18 cellular contexts compared by ENCODE assay signal in genomic region chr16:50532576-50532975, GRCh38. TPM values are rescaled to one million over a fixed set of nuclear protein-coding genes. Genes with fewer than 3 reads are reported as not detected.
DNase-seq lines count a peak whose midpoint lies in the region; ATAC-seq and TF ChIP-seq lines count a peak whose summit lies in the region.
"Had no signal": no experiment of that assay in that cellular context is flagged by ENCODE, and none has a peak within 500 bp of the region (broad histone marks: within the 10 kb centered on the region; RNA-seq: fewer than 3 reads in every experiment).

No MANE protein-coding gene starts in this region.

- H3K4me3 ChIP-seq in right atrium auricular region = no peak overlapping the region
- H3K4me3 ChIP-seq in endodermal cell (ENCODE audit: low read length) = no peak overlapping the region
- no peak overlapping the region for H3K4me3 ChIP-seq in vagina
- no peak overlapping the region for H3K4me3 ChIP-seq in Karpas-422 (ENCODE audit: low read length)
- H3K4me3 ChIP-seq: GM23338 had no signal

- TF ChIP-seq CTCF in right atrium auricular region (IDR thresholded peaks at IDR 0.05) (no peak), endodermal cell (conservative IDR thresholded peaks at IDR 0.05) (no peak), osteocyte (IDR thresholded peaks at IDR 0.05) (no peak), vagina (IDR thresholded peaks at IDR 0.05) (no peak)

- H3K9me2 ChIP-seq in Karpas-422 (replicated peaks; ENCODE audit: insufficient read depth, low read length) = no peaks in the 10 kb centered on the region

- H3K27ac Mint-ChIP-seq in endodermal cell = no peak overlapping the region
- H3K27ac Mint-ChIP-seq in osteocyte (ENCODE audit: unreplicated experiment) = no peak overlapping the region
- H3K27ac Mint-ChIP-seq: GM23338 had no signal

- no peaks in the 10 kb centered on the region for H3K79me2 ChIP-seq in Karpas-422 (ENCODE audit: low read length)

- no peak overlapping the region for H3K4me2 ChIP-seq in Karpas-422 (ENCODE audit: low read depth, low read length, poor library complexity, severe bottlenecking)
- H3K4me2 ChIP-seq: GM23338 had no signal

- H3K4me3 Mint-ChIP-seq in endodermal cell = no peak overlapping the region
- H3K4me3 Mint-ChIP-seq in osteocyte (ENCODE audit: unreplicated experiment) = no peak overlapping the region
- H3K4me3 Mint-ChIP-seq: CD4-positive, alpha-beta memory T cell; GM23338 had no signal

- ATAC-seq in left ventricle myocardium superior (no peak), GM21737 (IDR thresholded peaks at IDR 0.05; ENCODE audit: unreplicated experiment) (no peak)
- ATAC-seq: GM23338 had no signal

- no peaks in the 10 kb centered on the region for H4K20me1 ChIP-seq in Karpas-422 (ENCODE audit: insufficient read depth, low read depth, low read length)

- no peak overlapping the region for H3K9ac ChIP-seq in endodermal cell (ENCODE audit: extremely low read depth, low read length, poor library complexity, severe bottlenecking)
- no peak overlapping the region for H3K9ac ChIP-seq in Karpas-422 (ENCODE audit: low read length)

- H3K27me3 ChIP-seq in right atrium auricular region = no peaks in the 10 kb centered on the region
- no peaks in the 10 kb centered on the region for H3K27me3 ChIP-seq in endodermal cell (ENCODE audit: control insufficient read depth, insufficient read depth, low read length, poor library complexity, severe bottlenecking)
- H3K27me3 ChIP-seq in vagina = no peaks in the 10 kb centered on the region
- no peaks in the 10 kb centered on the region for H3K27me3 ChIP-seq in Karpas-422 (ENCODE audit: low read length)
- H3K27me3 ChIP-seq: BE2C had no signal

- H3K27me3 Mint-ChIP-seq in endodermal cell (ENCODE audit: insufficient read depth) (peaks cover 12% of the 10 kb centered on the region), osteocyte (ENCODE audit: unreplicated experiment) (no peaks in the 10 kb centered on the region)

- no peak overlapping the region for H2AFZ ChIP-seq in Karpas-422 (ENCODE audit: low read length)
- H2AFZ ChIP-seq: GM23338 had no signal

- 86 to 88% methylated on average over 5 to 6 of the region's 6 CpGs for WGBS in endodermal cell (ENCODE audit: insufficient coverage in 1 of 2, insufficient read length in 1 of 2), 2 experiments

- no peaks in the 10 kb centered on the region for H3K4me1 ChIP-seq in right atrium auricular region
- no peaks in the 10 kb centered on the region for H3K4me1 ChIP-seq in endodermal cell (ENCODE audit: control insufficient read depth, insufficient read depth, low read length)
- H3K4me1 ChIP-seq in vagina = no peaks in the 10 kb centered on the region
- H3K4me1 ChIP-seq in Karpas-422 (ENCODE audit: low read length) = no peaks in the 10 kb centered on the region
- H3K4me1 ChIP-seq: BE2C had no signal

- no peak overlapping the region for H3K27ac ChIP-seq in right atrium auricular region
- no peak overlapping the region for H3K27ac ChIP-seq in endodermal cell (ENCODE audit: low read depth, low read length)
- H3K27ac ChIP-seq in vagina = no peak overlapping the region
- no peak overlapping the region for H3K27ac ChIP-seq in Karpas-422 (ENCODE audit: low read length)
- H3K27ac ChIP-seq: HL-60 had no signal

- peak; percentile 42 for DNase-seq in right atrium auricular region (ENCODE audit: low spot score)
- DNase-seq in left ventricle myocardium superior = no peak
- peak; percentile 7 for DNase-seq in endodermal cell
- DNase-seq in osteocyte (ENCODE audit: extremely low spot score, unreplicated experiment) = peak; percentile 30
- DNase-seq in vagina (ENCODE audit: extremely low spot score in 2 of 2) = peak; percentile 52 to 56
- no peak for DNase-seq in Karpas-422
- DNase-seq in CD1c-positive myeloid dendritic cell (ENCODE audit: extremely low spot score) = no peak
- DNase-seq: BE2C; C1 segment of cervical spinal cord; CD4-positive, alpha-beta memory T cell; DMS153; DMS79; GDM1; HCEC 1CT; IMR-90 had no signal

- H3K36me3 ChIP-seq in right atrium auricular region (no peaks in the 10 kb centered on the region), endodermal cell (ENCODE audit: control insufficient read depth, insufficient read depth, low read length) (no peaks in the 10 kb centered on the region), vagina (no peaks in the 10 kb centered on the region), Karpas-422 (ENCODE audit: insufficient read depth, low read length) (no peaks in the 10 kb centered on the region)
- H3K36me3 ChIP-seq: BE2C had no signal

- intact Hi-C loops in left ventricle myocardium superior (cut with micrococcal nuclease) = no loop called here
- intact Hi-C loops in vagina (cut with DNase I) = no loop called here

- H3K9me3 Mint-ChIP-seq in endodermal cell (peaks cover 28% of the 10 kb centered on the region), osteocyte (ENCODE audit: unreplicated experiment) (peaks cover 17% of the 10 kb centered on the region)

- H3K4me1 Mint-ChIP-seq in endodermal cell (no peaks in the 10 kb centered on the region), osteocyte (ENCODE audit: unreplicated experiment) (no peaks in the 10 kb centered on the region)
- H3K4me1 Mint-ChIP-seq: CD4-positive, alpha-beta memory T cell; GM23338 had no signal

- H3K9me3 ChIP-seq in right atrium auricular region = peaks cover 3 to 19% of the 10 kb centered on the region in 2 donors
- peaks cover 14% of the 10 kb centered on the region for H3K9me3 ChIP-seq in endodermal cell (ENCODE audit: control insufficient read depth, low read length)
- H3K9me3 ChIP-seq in vagina = no peaks in the 10 kb centered on the region
- no peaks in the 10 kb centered on the region for H3K9me3 ChIP-seq in Karpas-422 (ENCODE audit: low read length)
- H3K9me3 ChIP-seq: BE2C had no signal

- TF ChIP-seq POLR2A in vagina (IDR thresholded peaks at IDR 0.05) = no peak

- H3K36me3 Mint-ChIP-seq in endodermal cell (ENCODE audit: low read depth) = no peaks in the 10 kb centered on the region
- no peaks in the 10 kb centered on the region for H3K36me3 Mint-ChIP-seq in osteocyte (ENCODE audit: unreplicated experiment)

RNA-seq across cellular contexts. Expression of gene NKD1, which starts 15.6 kb away (rescaled TPM):
- total RNA-seq in right atrium auricular region = 1 to 10 TPM; 1.1 to 3.0 TPM
- total RNA-seq in left ventricle myocardium superior = 0.59 TPM
- 1 to 10 TPM; 7.0 to 9.5 TPM for total RNA-seq in endodermal cell
- polyA plus RNA-seq in endodermal cell (2013, experiment 1 of 2) = 32.4 TPM
- 20.2 TPM for polyA plus RNA-seq in endodermal cell (2013, experiment 2 of 2)
- 0.43 and 0.63 TPM in 2 replicates for total RNA-seq in osteocyte
- total RNA-seq in vagina = 1.7 TPM
- not detected in 2 replicates for total RNA-seq in Karpas-422 (2014; rRNA removed; shearing (Covaris generic); ENCODE audit: low replicate concordance)
- total RNA-seq: IMR-90 had no signal
- polyA plus RNA-seq: IMR-90 had no signal

Comparison
In these comparisons a context has a peak if more than half of its experiments do, and no peak if none do; other contexts are left out.
1. DNase-seq: peak in right atrium auricular region (single experiment), endodermal cell (single experiment), osteocyte (single experiment) and vagina (2 of 2); none in left ventricle myocardium superior (single experiment), Karpas-422 (single experiment) and CD1c-positive myeloid dendritic cell (single experiment).